Comparison of ENCODE assay signal across 1 cellular context in genomic region chr17:41689497-41690299, GRCh38.
TF ChIP-seq lines count a peak whose summit lies in the region.

No MANE protein-coding gene starts in this region.

TF ChIP-seq in WTC11, 78 proteins besides CTCF, POLR2A, EP300 and RAD21 (continued from another document):
- TF ChIP-seq IRF1 (CRISPR knock-in tag; IDR thresholded peaks at IDR 0.05) = no peak
- peak; percentile 74; the same call in 1 of the 2 replicates for TF ChIP-seq ZNF425 (CRISPR knock-in tag; conservative IDR thresholded peaks at IDR 0.05)
- TF ChIP-seq CDX4 (CRISPR knock-in tag; IDR thresholded peaks at IDR 0.05; ENCODE audit: borderline replicate concordance) = no peak
- no peak for TF ChIP-seq TCF7 (CRISPR knock-in tag; IDR thresholded peaks at IDR 0.05; ENCODE audit: low read depth)
- TF ChIP-seq EMX1 (CRISPR knock-in tag; IDR thresholded peaks at IDR 0.05) = 0 out of 2 replicates have a peak, but pooled peaks have one; percentile 5
- TF ChIP-seq OVOL2 (CRISPR knock-in tag; IDR thresholded peaks at IDR 0.05; ENCODE audit: borderline replicate concordance) = no peak
- no peak for TF ChIP-seq MYBL2 (CRISPR knock-in tag; IDR thresholded peaks at IDR 0.05)
- TF ChIP-seq ZNF138 (CRISPR knock-in tag; conservative IDR thresholded peaks at IDR 0.05) = no peak
- peak; percentile 80; the same call in 1 of the 2 replicates for TF ChIP-seq AR (CRISPR knock-in tag; IDR thresholded peaks at IDR 0.05)
- 0 out of 2 replicates have a peak, but pooled peaks have one; percentile 11 for TF ChIP-seq ELF4 (CRISPR knock-in tag; IDR thresholded peaks at IDR 0.05; ENCODE audit: low read depth)
- TF ChIP-seq ZNF671 (CRISPR knock-in tag; IDR thresholded peaks at IDR 0.05) = no peak
- no peak; the same call in none of the 2 replicates for TF ChIP-seq GABPB1 (CRISPR knock-in tag; IDR thresholded peaks at IDR 0.05)
- peak; percentile 70 for TF ChIP-seq USF1 (CRISPR knock-in tag; IDR thresholded peaks at IDR 0.05)
- TF ChIP-seq USF2 (CRISPR knock-in tag; IDR thresholded peaks at IDR 0.05) = peak; percentile 80
- TF ChIP-seq ZNF532 (CRISPR knock-in tag; IDR thresholded peaks at IDR 0.05; ENCODE audit: borderline replicate concordance) = peak; percentile 74
- peak; percentile 9; the same call in 1 of the 2 replicates for TF ChIP-seq NFATC4 (CRISPR knock-in tag; IDR thresholded peaks at IDR 0.05)
- no peak for TF ChIP-seq SOX15 (CRISPR knock-in tag; IDR thresholded peaks at IDR 0.05)
